ENCODE assay signal across 8 cellular contexts in the genomic region with DNA sequence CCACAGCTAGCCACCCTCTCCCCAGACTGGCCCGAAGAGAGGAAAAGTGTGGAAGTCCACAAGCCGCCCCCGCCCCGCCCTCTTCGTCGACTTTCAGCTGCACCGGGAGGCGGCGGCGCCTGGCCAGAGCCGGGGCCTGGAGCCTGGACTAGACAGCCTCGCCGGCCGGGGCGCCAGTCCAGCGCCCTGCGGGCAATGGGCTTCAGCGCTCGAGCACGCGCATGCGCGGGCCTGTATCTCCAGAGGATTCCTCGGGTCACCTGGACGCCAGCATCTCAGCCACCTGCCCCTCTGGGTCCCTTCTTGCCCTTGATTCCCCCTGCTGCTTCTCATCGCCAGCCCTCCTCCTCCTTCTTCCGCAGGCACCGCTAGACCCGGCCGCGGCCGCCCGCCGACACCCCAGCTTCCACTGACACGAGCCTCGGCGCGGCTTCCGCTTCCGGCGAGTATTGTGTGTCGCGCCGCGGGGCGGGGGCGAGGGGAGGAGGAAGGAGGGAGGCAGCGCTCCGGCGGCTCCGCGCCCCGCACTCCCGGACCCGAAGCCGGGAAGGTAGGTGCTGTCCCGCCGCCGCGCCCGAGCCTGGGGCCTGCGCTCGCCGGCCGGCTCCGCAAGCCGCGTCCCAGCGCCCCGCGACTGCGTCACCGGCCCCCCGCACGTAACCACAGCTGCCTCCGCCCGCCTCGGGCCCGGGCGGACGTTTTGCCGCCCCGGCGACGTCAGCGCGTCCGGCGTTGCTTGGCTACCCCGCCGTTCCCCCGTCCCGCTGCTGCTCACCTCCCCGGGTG.
DNase-seq lines count a peak whose midpoint lies in the region; ATAC-seq and TF ChIP-seq lines count a peak whose summit lies in the region.

A gene (plus strand): TSS at position 482 of the 786 bp plus-strand sequence. CDS start 2,391 bp downstream, outside the sequence.

- peak within 1 kb of the TSS; percentile 94 for H3K4me3 ChIP-seq in AG09309 (ENCODE audit: control insufficient read depth, low read depth, low read length)

- ATAC-seq in GM19023 (IDR thresholded peaks at IDR 0.05; ENCODE audit: unreplicated experiment) (peak; percentile 78), HG03175 (IDR thresholded peaks at IDR 0.05; ENCODE audit: unreplicated experiment) (peak; percentile 65)

- no peak for TF ChIP-seq CTCF in AG09309 (IDR thresholded peaks at IDR 0.05; ENCODE audit: control insufficient read depth, insufficient read depth, low read depth, low read length, missing control alignments)

- DNase-seq in AG09309 (ENCODE audit: low read depth) (no peak), NCI-H446 treated with DMSO at 0.1 percent for 48 hours (lab: John Stamatoyannopoulos, UW) (peak; percentile 68), caudate nucleus (lab: John Stamatoyannopoulos, UW) (peak; percentile 50 to 97 (median 85)), iris pigment epithelial cell (ENCODE audit: low read depth) (peak; percentile 87)
- DNase-seq in activated CD4-positive, CD25-positive, alpha-beta regulatory T cell treated with anti-CD3 and anti-CD28 coated beads, Interleukin-2, amount 50 U/mL, for 16 hours (ENCODE audit: low read depth, low spot score): peak; percentile 77
- DNase-seq in stimulated activated CD4-positive, alpha-beta T cell treated with anti-CD3 and anti-CD28 coated beads, Interleukin-12 subunit alpha, Interleukin-12 subunit beta, amount 100 ng/mL, for 24 hours (ENCODE audit: low read depth in 2 of 2): peak; percentile 78 to 79

- H3K27ac ChIP-seq in caudate nucleus (ENCODE audit: low read depth, low read length): peak within 1 kb of the TSS; percentile 93
